8 cellular contexts compared by ENCODE assay signal in the genomic region with DNA sequence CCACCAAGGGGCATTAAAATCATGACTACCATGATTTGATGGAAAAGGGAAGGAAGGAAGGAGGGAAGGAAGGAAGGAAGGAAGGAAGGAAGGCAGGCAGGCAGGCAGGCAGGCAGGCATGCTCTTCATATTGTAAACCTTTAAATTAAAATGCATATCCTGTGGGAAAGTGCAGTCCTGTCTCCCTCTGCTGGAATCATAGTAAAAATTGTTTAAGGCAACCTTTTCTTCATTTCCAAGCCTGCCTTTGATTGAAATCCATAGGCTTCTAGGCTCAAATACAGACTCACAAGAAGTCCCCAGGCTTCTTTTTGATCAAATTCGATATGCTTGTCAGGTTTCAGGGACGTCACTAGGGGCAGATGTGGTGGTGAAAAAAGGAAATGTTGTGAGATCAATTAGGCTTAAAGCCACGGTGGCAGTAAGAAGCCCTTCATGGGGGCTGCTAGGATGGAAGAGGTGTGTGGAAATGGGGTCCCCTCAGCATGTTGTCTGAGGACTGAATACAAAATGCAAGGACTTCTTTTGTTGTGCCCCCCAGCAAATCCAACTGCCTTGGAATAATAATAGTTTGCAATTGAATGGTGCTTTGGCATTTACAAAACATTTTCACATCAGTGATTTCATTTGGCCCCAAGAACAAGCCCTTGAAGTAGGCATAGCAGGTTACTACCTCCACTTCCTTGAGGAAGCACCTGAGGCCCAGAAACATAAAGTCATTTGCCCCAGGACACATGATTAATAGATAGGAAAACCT. TPM values are rescaled to one million over a fixed set of nuclear protein-coding genes. Genes with fewer than 3 reads are reported as not detected.
A peak's percentile ranks its signal among the peaks of the same experiment; 100 is the strongest.
DNase-seq lines count a peak whose midpoint lies in the region; ATAC-seq, FAIRE-seq and TF ChIP-seq lines count a peak whose summit lies in the region.

No MANE protein-coding gene starts in this region.

- no peak for TF ChIP-seq EP300 in GM12878 (IDR thresholded peaks at IDR 0.05; ENCODE audit: borderline replicate concordance in 1 of 2, control insufficient read depth in 1 of 2, low read depth in 2 of 2, low read length in 2 of 2)

- no peaks in the 10 kb centered on the region for H3K27me3 ChIP-seq in BLaER1
- peaks cover 4% of the 10 kb centered on the region; the same call in 1 of the 2 replicates for H3K27me3 ChIP-seq in GM23338 (ENCODE audit: insufficient read depth)
- no peaks in the 10 kb centered on the region for H3K27me3 ChIP-seq in GM12878 (replicated peaks in 1 of 2; ENCODE audit: control insufficient read depth in 2 of 2, insufficient read depth in 2 of 2, low read length in 1 of 2)
- no peaks in the 10 kb centered on the region for H3K27me3 ChIP-seq in left lung

- CTCF ChIA-PET in GM12878 (lab: Yijun Ruan, JAX) = interaction anchor here (0.6 to 4.5 kb wide), 11 partner anchors 55 to 262 kb away, joined by 3 to 45 read pairs (median 5); no protein-coding TSS in a partner anchor

- peak; percentile 62 for FAIRE-seq in GM12878 (lab: Jason Lieb, UNC)

- H3K4me1 ChIP-seq in BLaER1 (peaks cover 20% of the 10 kb centered on the region), GM23338 (ENCODE audit: insufficient read depth) (peaks cover 21% of the 10 kb centered on the region), GM12878 (ENCODE audit: control insufficient read depth, insufficient read depth, low read length) (peaks cover 14% of the 10 kb centered on the region), left lung (no peaks in the 10 kb centered on the region)

- H3K9me3 ChIP-seq in BLaER1 (no peaks in the 10 kb centered on the region), GM12878 (replicated peaks; ENCODE audit: control insufficient read depth, insufficient read depth, low read length) (no peaks in the 10 kb centered on the region; the same call in 2 of the 3 replicates), left lung (no peaks in the 10 kb centered on the region)

- peak; percentile 57 for DNase-seq in GM23338 (ENCODE audit: low spot score)
- peak; percentile 3 to 65 for DNase-seq in NCI-H446 (lab: John Stamatoyannopoulos, UW)
- no peak for DNase-seq in GM12878 (ENCODE audit: low read depth, low spot score)
- no peak for DNase-seq in left lung
- no peak for DNase-seq in effector CD4-positive, alpha-beta T cell

- H4K20me1 ChIP-seq in BLaER1 = no peaks in the 10 kb centered on the region
- H4K20me1 ChIP-seq in GM23338 (replicated peaks; ENCODE audit: insufficient read depth) = no peaks in the 10 kb centered on the region; the same call in 1 of the 2 replicates
- no peaks in the 10 kb centered on the region for H4K20me1 ChIP-seq in GM12878 (ENCODE audit: control insufficient read depth, insufficient read depth)

- H3K27me3 Mint-ChIP-seq in GM23338 (ENCODE audit: insufficient read depth, low read depth, poor library complexity) = peaks cover 3% of the 10 kb centered on the region

- ATAC-seq in GM23338 (peak; percentile 91), GM12878 (peak; percentile 70), left lung (peak; percentile 77), GM18867 (IDR thresholded peaks at IDR 0.05; ENCODE audit: unreplicated experiment) (no peak), GM18520 (IDR thresholded peaks at IDR 0.05; ENCODE audit: unreplicated experiment) (no peak)

- H3K27ac ChIP-seq in BLaER1 = no peak overlapping the region
- no peak overlapping the region for H3K27ac ChIP-seq in GM23338 (ENCODE audit: low read depth)
- H3K27ac ChIP-seq in GM12878 (ENCODE audit: control insufficient read depth, insufficient read depth) = no peak overlapping the region
- no peak overlapping the region for H3K27ac ChIP-seq in left lung

- POLR2A ChIA-PET in GM12878 (lab: Charles Lee) = no interaction called here

- RAD21 ChIA-PET in GM12878 (lab: Charles Lee; ENCODE audit: unreplicated experiment) = interaction anchor here (0.6 to 1.8 kb wide), 5 partner anchors 162 to 260 kb away, joined by 3 to 14 read pairs (median 4); a partner anchor contains a TSS

- H3K4me3 Mint-ChIP-seq in GM23338 = peak overlapping the region; percentile 7; the same call in 2 of the 3 replicates

- intact Hi-C loops in GM12878 (cut with micrococcal nuclease; ENCODE audit: unreplicated experiment) = loop anchor here (1.0 to 2.0 kb wide), 2 partner anchors 120 to 260 kb away; no protein-coding TSS in a partner anchor
- intact Hi-C loops in left lung (cut with DNase I) = loop anchor here in 1 of 2 donors (5.0 to 10.0 kb wide), 2 partner anchors 108 to 260 kb away; no protein-coding TSS in a partner anchor

- H3K4me1 Mint-ChIP-seq in GM23338 = peaks cover 35% of the 10 kb centered on the region

- TF ChIP-seq CTCF in GM23338 (conservative IDR thresholded peaks at IDR 0.05; ENCODE audit: low read depth in 2 of 2) (peak; percentile 51 to 53), GM12878 (IDR thresholded peaks at IDR 0.05 in 2 of 3, conservative IDR thresholded peaks at IDR 0.05 in 1 of 3; ENCODE audit: control insufficient read depth in 2 of 3, extremely low read depth in 1 of 3, insufficient read depth in 1 of 3, low read depth in 3 of 3, low read length in 3 of 3) (peak; percentile 23 to 59 (median 31); a peak in 4 of 6 replicates), left lung (IDR thresholded peaks at IDR 0.05) (peak; percentile 26 to 35)

- peak overlapping the region; percentile 14 for H3K4me2 ChIP-seq in BLaER1
- peak overlapping the region; percentile 61 for H3K4me2 ChIP-seq in GM23338
- no peak overlapping the region for H3K4me2 ChIP-seq in GM12878 (ENCODE audit: control insufficient read depth, insufficient read depth)

- H3F3A ChIP-seq in GM23338 (replicated peaks; ENCODE audit: low read depth) = no peaks in the 10 kb centered on the region

- no peak overlapping the region for H3K9ac ChIP-seq in BLaER1
- H3K9ac ChIP-seq in GM12878 (ENCODE audit: control insufficient read depth, insufficient read depth, low read length) = no peak overlapping the region

- TF ChIP-seq POLR2A in GM12878 (IDR thresholded peaks at IDR 0.05; ENCODE audit: low read depth, low read length) = no peak

- 4% methylated on average over 3 of the region's 3 CpGs for WGBS in GM12878 (ENCODE audit: insufficient coverage, insufficient replicate concordance, low lambda C conversion rate, missing lambda C conversion rate)

- H3K36me3 ChIP-seq in BLaER1 (no peaks in the 10 kb centered on the region), GM23338 (ENCODE audit: insufficient read depth) (no peaks in the 10 kb centered on the region), GM12878 (ENCODE audit: control insufficient read depth in 2 of 2, insufficient read depth in 2 of 2, low read length in 1 of 2) (no peaks in the 10 kb centered on the region), left lung (no peaks in the 10 kb centered on the region)

- H3K4me3 ChIP-seq in BLaER1 (no peak overlapping the region), GM23338 (peak overlapping the region; percentile 24), GM12878 (no peak overlapping the region), left lung (no peak overlapping the region)

- H3K79me2 ChIP-seq in GM23338 (replicated peaks; ENCODE audit: insufficient read depth) (no peaks in the 10 kb centered on the region; the same call in 1 of the 2 replicates), GM12878 (ENCODE audit: control insufficient read depth, insufficient read depth, low read length) (no peaks in the 10 kb centered on the region)

- peak; percentile 68 for TF ChIP-seq RAD21 in GM12878 (IDR thresholded peaks at IDR 0.05; ENCODE audit: insufficient read depth, low read depth, low read length)

- no peaks in the 10 kb centered on the region for H3K9me2 ChIP-seq in GM23338 (ENCODE audit: insufficient read depth)

- BruUV-seq in GM12878 (replicated peaks; lab: Mats Ljungman, UMichigan) = no TSS peak

- SMC1A ChIA-PET in GM12878 (lab: Charles Lee; ENCODE audit: uncharacterized antibody, unreplicated experiment) = interaction anchor here (0.8 to 3.2 kb wide), 10 partner anchors 13 to 371 kb away, joined by 3 to 28 read pairs (median 3); a partner anchor contains a TSS

- in situ Hi-C loops in GM12878 (cut with MboI) = loop anchor here (5.0 kb wide), 1 partner anchor 260 kb away; no protein-coding TSS in a partner anchor

- H3K36me3 Mint-ChIP-seq in GM23338 (ENCODE audit: low read depth) = no peaks in the 10 kb centered on the region; the same call in 1 of the 3 replicates

- H3K27ac Mint-ChIP-seq in GM23338 = no peak overlapping the region

- no peaks in the 10 kb centered on the region for H3K9me3 Mint-ChIP-seq in GM23338

- H2AFZ ChIP-seq in GM23338 (no peak overlapping the region), GM12878 (ENCODE audit: control insufficient read depth, low read depth, low read length) (peak overlapping the region; percentile 60)

TF ChIP-seq in GM12878, 131 proteins besides CTCF, POLR2A, EP300 and RAD21:
- TF ChIP-seq SMC3 (IDR thresholded peaks at IDR 0.05; ENCODE audit: borderline replicate concordance, low read length) (peak; percentile 75; the same call in 1 of the 2 replicates), SMARCA5 (IDR thresholded peaks at IDR 0.05) (no peak), ETV6 (conservative IDR thresholded peaks at IDR 0.05 in 1 of 2, IDR thresholded peaks at IDR 0.05 in 1 of 2; ENCODE audit: borderline replicate concordance in 1 of 2, low read depth in 1 of 2) (peak in 1 of 2 experiments; percentile 85; a peak in 2 of 4 replicates), ZSCAN29 (IDR thresholded peaks at IDR 0.05) (no peak)
TF ChIP-seq in GM12878: peak in this region for 2.

RNA-seq across cellular contexts. Expression of a gene that starts 25.6 kb away (rescaled TPM):
- total RNA-seq in GM23338 (2014; rRNA removed; shearing (Covaris generic)) = 0.14 and 0.16 TPM in 2 replicates
- polyA plus RNA-seq in GM23338 (2016; fragmentation: Nextera tagmentation; extraction: Ambion mirVana) = 0.12 and 0.37 TPM in 2 replicates
- not detected in 2 replicates for total RNA-seq in GM12878 (2013; cell fraction: nucleolus; rRNA removed)
- not detected in 2 replicates for total RNA-seq in GM12878 (2014; rRNA removed)
- total RNA-seq in GM12878 (2014; rRNA removed; fragmentation: Illumina TruSeq; extraction: Trizol) = not detected in 2 replicates
- total RNA-seq in GM12878 (2021) = not detected in 2 replicates
- polyA plus RNA-seq in GM12878 (2011; ENCODE audit: low read depth) = not detected
- polyA plus RNA-seq in GM12878 (2011; rRNA removed) = not detected in 2 replicates
- not detected in 2 replicates for polyA plus RNA-seq in GM12878 (2011; cell fraction: cytosol; rRNA removed)
- not detected in 2 replicates for polyA plus RNA-seq in GM12878 (2011; cell fraction: nucleus; rRNA removed)
- not detected in 2 replicates for polyA plus RNA-seq in GM12878 (2012)
- polyA plus RNA-seq in GM12878 (2014; fragmentation: Illumina TruSeq; extraction: Trizol) = not detected in 2 replicates
- polyA plus RNA-seq in GM12878 (2014; fragmentation: Nextera tagmentation; extraction: Ambion mirVana) = not detected
- not detected in 2 replicates for polyA plus RNA-seq in GM12878 (2014; rRNA removed)
- polyA plus RNA-seq in GM12878 (2016; fragmentation: Nextera tagmentation; extraction: Ambion mirVana) = not detected
- polyA minus RNA-seq in GM12878 (2011; rRNA and poly(A)+ RNA removed) = not detected in 2 replicates
- polyA minus RNA-seq in GM12878 (2011; cell fraction: cytosol; rRNA and poly(A)+ RNA removed) = not detected in 2 replicates
- polyA minus RNA-seq in GM12878 (2011; cell fraction: nucleus; rRNA and poly(A)+ RNA removed) = not detected in 2 replicates
- not detected for total RNA-seq in left lung

Comparison
In these comparisons a context has a peak if more than half of its experiments do, and no peak if none do; other contexts are left out.
1. ATAC-seq: peak in GM23338 (single experiment), GM12878 (single experiment) and left lung (single experiment); none in GM18867 (single experiment) and GM18520 (single experiment).
2. DNase-seq: peak in GM23338 (single experiment) and NCI-H446 (2 of 2); none in GM12878 (single experiment), left lung (0 of 2) and effector CD4-positive, alpha-beta T cell (single experiment).
3. Peak in every context shown above with its lines, with median percentiles within 50 percentile points of each other: CTCF ChIP-seq.